Comparison of ENCODE assay signal across 15 cellular contexts in the genomic region with DNA sequence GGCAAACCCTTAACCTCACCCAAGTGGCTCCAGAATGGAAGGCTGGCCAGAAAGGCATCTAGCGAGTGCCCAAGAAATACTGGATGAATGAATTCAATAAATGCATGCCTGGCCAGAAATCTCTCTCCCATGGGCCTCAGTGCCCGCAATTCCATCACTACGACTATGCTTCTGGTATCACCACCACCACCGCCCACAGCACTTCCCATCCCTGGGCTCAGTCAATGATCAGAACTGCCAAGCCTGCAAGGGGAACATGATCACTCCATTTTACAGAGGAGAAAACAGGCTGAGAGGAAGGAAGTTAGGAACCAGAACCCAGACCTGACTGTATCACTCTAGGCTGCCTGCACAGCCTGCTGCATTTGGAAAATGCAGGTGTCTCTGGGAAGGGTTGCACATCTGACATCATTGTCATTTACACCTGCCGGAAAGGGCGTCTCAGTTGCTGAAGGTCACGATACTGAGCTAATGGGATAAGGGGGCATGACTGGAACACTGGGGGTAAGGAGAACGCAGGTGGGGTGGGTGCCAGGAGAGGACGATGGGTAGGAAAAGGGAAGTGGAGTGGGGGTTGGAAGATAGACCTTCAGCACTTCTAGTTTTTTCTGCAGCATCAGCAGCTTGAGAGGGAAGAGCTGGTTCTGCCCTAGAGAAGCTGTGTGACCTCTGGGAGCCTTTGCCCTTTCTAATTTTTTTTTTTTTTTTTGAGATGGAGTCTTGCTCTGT. TPM values are rescaled to one million over a fixed set of nuclear protein-coding genes. Genes with fewer than 3 reads are reported as not detected.
DNase-seq lines count a peak whose midpoint lies in the region; ATAC-seq and TF ChIP-seq lines count a peak whose summit lies in the region.
"Had no signal": no experiment of that assay in that cellular context is flagged by ENCODE, and none has a peak within 500 bp of the region (broad histone marks: within the 10 kb centered on the region; RNA-seq: fewer than 3 reads in every experiment).

No MANE protein-coding gene starts in this region.

- no peak for TF ChIP-seq CTCF in WERI-Rb-1 (IDR thresholded peaks at IDR 0.05; ENCODE audit: low read depth, low read length)

- peak overlapping the region; percentile 7 to 97 (median 54) for H3K27ac Mint-ChIP-seq in CD4-positive, CD25-positive, alpha-beta regulatory T cell

- peak overlapping the region in 1 of 4 donors; percentile 53 for H3K4me3 Mint-ChIP-seq in CD4-positive, CD25-positive, alpha-beta regulatory T cell

- H3K27ac ChIP-seq in CD4-positive, CD25-positive, alpha-beta regulatory T cell (ENCODE audit: insufficient read depth, low read length, poor library complexity, severe bottlenecking), result no peak overlapping the region
- H3K27ac ChIP-seq in WERI-Rb-1, result no peak overlapping the region
- H3K27ac ChIP-seq: colonic mucosa, tibial artery had no signal

- H3K4me3 ChIP-seq in CD4-positive, CD25-positive, alpha-beta regulatory T cell (ENCODE audit: low read depth, low read length), result no peak overlapping the region
- no peak overlapping the region for H3K4me3 ChIP-seq in WERI-Rb-1 (ENCODE audit: low read depth, low read length)
- H3K4me3 ChIP-seq: adrenal gland, colonic mucosa, GM12878, HAP-1, skin epidermis, tibial artery had no signal

- no peaks in the 10 kb centered on the region for H3K36me3 ChIP-seq in CD4-positive, CD25-positive, alpha-beta regulatory T cell (ENCODE audit: control insufficient read depth, insufficient read depth, low read length)
- no peaks in the 10 kb centered on the region for H3K36me3 ChIP-seq in WERI-Rb-1
- H3K36me3 ChIP-seq: adrenal gland, colonic mucosa, HAP-1, tibial artery had no signal

- no peaks in the 10 kb centered on the region for H3K9me3 Mint-ChIP-seq in CD4-positive, CD25-positive, alpha-beta regulatory T cell

- no peaks in the 10 kb centered on the region for H3K9me3 ChIP-seq in CD4-positive, CD25-positive, alpha-beta regulatory T cell (ENCODE audit: control insufficient read depth in 2 of 2, low read length in 2 of 2)
- H3K9me3 ChIP-seq in WERI-Rb-1 (ENCODE audit: severe bottlenecking), result no peaks in the 10 kb centered on the region
- H3K9me3 ChIP-seq: adrenal gland, colonic mucosa, HAP-1, tibial artery had no signal

- H3K27me3 ChIP-seq in CD4-positive, CD25-positive, alpha-beta regulatory T cell (ENCODE audit: control insufficient read depth, insufficient read depth, low read length), result no peaks in the 10 kb centered on the region
- no peaks in the 10 kb centered on the region for H3K27me3 ChIP-seq in WERI-Rb-1 (ENCODE audit: insufficient read depth, low read depth, severe bottlenecking)
- H3K27me3 ChIP-seq: adrenal gland, colonic mucosa, tibial artery had no signal

- ATAC-seq in CD4-positive, CD25-positive, alpha-beta regulatory T cell (ENCODE audit: low read depth in 2 of 2), result no peak
- ATAC-seq in GM18873 (IDR thresholded peaks at IDR 0.05; ENCODE audit: low FRiP score, unreplicated experiment), result no peak
- ATAC-seq: GM12878 had no signal

- no peaks in the 10 kb centered on the region for H3K36me3 Mint-ChIP-seq in CD4-positive, CD25-positive, alpha-beta regulatory T cell

- no peak for DNase-seq in CD4-positive, CD25-positive, alpha-beta regulatory T cell
- DNase-seq in DMS53 treated with DMSO at 0.1 percent for 48 hours (lab: John Stamatoyannopoulos, UW; ENCODE audit: unreplicated experiment), result peak; percentile 92
- DNase-seq in SHP77 treated with DMSO at 0.1 percent for 48 hours (lab: John Stamatoyannopoulos, UW), result peak; percentile 82
- DNase-seq in medulla oblongata (ENCODE audit: extremely low spot score), result peak; percentile 58
- DNase-seq in WERI-Rb-1, result no peak
- no peak for DNase-seq in dedifferentiated amniotic fluid mesenchymal stem cell (ENCODE audit: extremely low spot score)
- DNase-seq in NCI-H1092 (lab: John Stamatoyannopoulos, UW), result no peak
- DNase-seq: adrenal gland, colonic mucosa, NCI-H187, tibial artery had no signal

- H3K4me1 ChIP-seq in CD4-positive, CD25-positive, alpha-beta regulatory T cell (ENCODE audit: control insufficient read depth, insufficient read depth, low read length, poor library complexity, severe bottlenecking), result peaks cover 51% of the 10 kb centered on the region
- H3K4me1 ChIP-seq: colonic mucosa had no signal

- H3K27me3 Mint-ChIP-seq in CD4-positive, CD25-positive, alpha-beta regulatory T cell, result no peaks in the 10 kb centered on the region

- peaks cover 5 to 57% (median 32%) of the 10 kb centered on the region in 4 donors for H3K4me1 Mint-ChIP-seq in CD4-positive, CD25-positive, alpha-beta regulatory T cell

RNA-seq across cellular contexts. Expression of a gene that starts 3.2 kb away (rescaled TPM):
- total RNA-seq in CD4-positive, CD25-positive, alpha-beta regulatory T cell, result not detected
- polyA plus RNA-seq in CD4-positive, CD25-positive, alpha-beta regulatory T cell, result under 1 TPM; 0.13 to 0.84 (median 0.35) TPM
- total RNA-seq: colonic mucosa, GM12878 had no signal
- polyA plus RNA-seq: adrenal gland, GM12878 had no signal

RNA-seq across cellular contexts. Expression of a gene that starts 5.9 kb away (rescaled TPM):
- 13.2 TPM for total RNA-seq in CD4-positive, CD25-positive, alpha-beta regulatory T cell
- 1 to 10 TPM in 1 of 4 donors, under 1 TPM in 3; 0.57 to 1.2 (median 0.92) TPM for polyA plus RNA-seq in CD4-positive, CD25-positive, alpha-beta regulatory T cell

RNA-seq across cellular contexts. Expression of a gene that starts 6.0 kb away (rescaled TPM):
- 70.5 TPM for total RNA-seq in CD4-positive, CD25-positive, alpha-beta regulatory T cell
- polyA plus RNA-seq in CD4-positive, CD25-positive, alpha-beta regulatory T cell, result 100 to 1,000 TPM in 1 of 4 donors, 10 to 100 TPM in 3; 46.8 to 109 (median 72.8) TPM

RNA-seq across cellular contexts. Expression of a gene that starts 11.8 kb away (rescaled TPM):
- 291 TPM for total RNA-seq in CD4-positive, CD25-positive, alpha-beta regulatory T cell
- 1,000 to 10,000 TPM in 1 of 4 donors, 100 to 1,000 TPM in 3; 829 to 1,084 (median 978) TPM for polyA plus RNA-seq in CD4-positive, CD25-positive, alpha-beta regulatory T cell

RNA-seq across cellular contexts. Expression of a gene that starts 19.8 kb away (rescaled TPM):
- 48.7 TPM for total RNA-seq in CD4-positive, CD25-positive, alpha-beta regulatory T cell
- polyA plus RNA-seq in CD4-positive, CD25-positive, alpha-beta regulatory T cell, result 100 to 1,000 TPM; 148 to 228 (median 172) TPM

Comparison
In these comparisons a context has a peak if more than half of its experiments do, and no peak if none do; other contexts are left out.
1. DNase-seq: peak in DMS53 treated with DMSO at 0.1 percent for 48 hours (single experiment), SHP77 treated with DMSO at 0.1 percent for 48 hours (single experiment) and medulla oblongata (single experiment); none in CD4-positive, CD25-positive, alpha-beta regulatory T cell (0 of 3), WERI-Rb-1 (single experiment), dedifferentiated amniotic fluid mesenchymal stem cell (single experiment) and NCI-H1092 (single experiment).